Comparison of ENCODE assay signal across 19 cellular contexts in genomic region chr6:109291893-109292292, GRCh38.
A peak's percentile ranks its signal among the peaks of the same experiment; 100 is the strongest.
DNase-seq lines count a peak whose midpoint lies in the region; ATAC-seq, FAIRE-seq and TF ChIP-seq lines count a peak whose summit lies in the region.
"Had no signal": no experiment of that assay in that cellular context is flagged by ENCODE, and none has a peak within 500 bp of the region (broad histone marks: within the 10 kb centered on the region; RNA-seq: fewer than 3 reads in every experiment).

No MANE protein-coding gene starts in this region.

- H3K79me2 ChIP-seq in GM23338 (replicated peaks; ENCODE audit: insufficient read depth) = no peaks in the 10 kb centered on the region
- H3K79me2 ChIP-seq in K562 (ENCODE audit: control insufficient read depth, insufficient read depth, low read length) = no peaks in the 10 kb centered on the region

- no peaks in the 10 kb centered on the region for H3K9me2 ChIP-seq in GM23338 (ENCODE audit: insufficient read depth)

- no peak for TF ChIP-seq POLR2A in K562 (conservative IDR thresholded peaks at IDR 0.05)

- WGBS in K562 (ENCODE audit: insufficient coverage, low coverage, missing lambda C conversion rate) = 75% methylated on average over 1 of the region's 2 CpGs
- 63 to 76% (median 70%) methylated on average over 2 of the region's 2 CpGs for WGBS in psoas muscle, 3 donors

- H3K4me2 ChIP-seq in BLaER1 (peak overlapping the region; percentile 82), GM23338 (no peak overlapping the region), K562 (ENCODE audit: insufficient read depth, low read length) (no peak overlapping the region)

- no peak for TF ChIP-seq EP300 in K562 (IDR thresholded peaks at IDR 0.05; ENCODE audit: low read length)

- FAIRE-seq in K562 (lab: Jason Lieb, UNC) = no peak
- FAIRE-seq: GM12891, GM18507 had no signal

- in situ Hi-C loops in K562 (cut with MboI) = no loop called here

- no TSS peak for BruUV-seq in K562 (replicated peaks; lab: Mats Ljungman, UMichigan)

- no peak overlapping the region for H3K4me3 Mint-ChIP-seq in GM23338
- H3K4me3 Mint-ChIP-seq: CD8-positive, alpha-beta memory T cell had no signal

- H3K9me3 ChIP-seq in BLaER1 = peaks cover 13% of the 10 kb centered on the region
- no peaks in the 10 kb centered on the region for H3K9me3 ChIP-seq in K562 (replicated peaks; ENCODE audit: control insufficient read depth, insufficient read depth, low read depth, low read length)
- H3K9me3 ChIP-seq in psoas muscle = no peaks in the 10 kb centered on the region
- H3K9me3 ChIP-seq: BE2C had no signal

- ATAC-seq in GM23338 (no peak), K562 (no peak), psoas muscle (no peak), GM21619 (IDR thresholded peaks at IDR 0.05; ENCODE audit: unreplicated experiment) (no peak), HG03039 (IDR thresholded peaks at IDR 0.05; ENCODE audit: unreplicated experiment) (no peak)

- no peaks in the 10 kb centered on the region for H3K27me3 ChIP-seq in BLaER1
- no peaks in the 10 kb centered on the region for H3K27me3 ChIP-seq in GM23338 (ENCODE audit: insufficient read depth)
- H3K27me3 ChIP-seq in K562 (ENCODE audit: control insufficient read depth in 2 of 2, insufficient read depth in 2 of 2, low read length in 2 of 2) = no peaks in the 10 kb centered on the region
- H3K27me3 ChIP-seq in psoas muscle (ENCODE audit: insufficient read depth in 3 of 3, low read length in 2 of 3) = no peaks in the 10 kb centered on the region
- H3K27me3 ChIP-seq: BE2C had no signal

- H3K4me1 ChIP-seq in BLaER1 (peaks cover 57% of the 10 kb centered on the region), GM23338 (ENCODE audit: insufficient read depth) (no peaks in the 10 kb centered on the region; the same call in 1 of the 2 replicates), K562 (replicated peaks in 1 of 2; ENCODE audit: control insufficient read depth in 2 of 2, insufficient read depth in 2 of 2, low read length in 2 of 2) (peaks cover 16 to 36% of the 10 kb centered on the region in 2 experiments), psoas muscle (peaks cover 25% of the 10 kb centered on the region)

- TF ChIP-seq CTCF in GM23338 (conservative IDR thresholded peaks at IDR 0.05; ENCODE audit: low read depth in 2 of 2) (no peak), K562 (IDR thresholded peaks at IDR 0.05 in 2 of 3, conservative IDR thresholded peaks at IDR 0.05 in 1 of 3; ENCODE audit: insufficient read depth in 2 of 3, low read depth in 1 of 3, low read length in 3 of 3) (no peak), psoas muscle (IDR thresholded peaks at IDR 0.05) (no peak)

- no peaks in the 10 kb centered on the region; the same call in 2 of the 3 replicates for H3K36me3 Mint-ChIP-seq in GM23338 (ENCODE audit: low read depth)
- H3K36me3 Mint-ChIP-seq: CD8-positive, alpha-beta memory T cell had no signal

- peaks cover 32% of the 10 kb centered on the region for H3K4me1 Mint-ChIP-seq in GM23338
- H3K4me1 Mint-ChIP-seq: CD8-positive, alpha-beta memory T cell had no signal

- H3K36me3 ChIP-seq in BLaER1 (no peaks in the 10 kb centered on the region), GM23338 (ENCODE audit: insufficient read depth) (no peaks in the 10 kb centered on the region), K562 (ENCODE audit: control insufficient read depth, insufficient read depth, low read length) (no peaks in the 10 kb centered on the region), psoas muscle (ENCODE audit: insufficient read depth in 1 of 2, low read depth in 1 of 2) (no peaks in the 10 kb centered on the region)
- H3K36me3 ChIP-seq: BE2C had no signal

- H3K4me3 ChIP-seq in BLaER1 = no peak overlapping the region
- no peak overlapping the region for H3K4me3 ChIP-seq in GM23338
- no peak overlapping the region for H3K4me3 ChIP-seq in K562
- H3K4me3 ChIP-seq in psoas muscle = no peak overlapping the region
- H3K4me3 ChIP-seq: GM23248 had no signal

- no peak for DNase-seq in GM23338 (ENCODE audit: low spot score)
- DNase-seq in K562 (ENCODE audit: extremely low read depth in 1 of 4, low spot score in 3 of 4) = no peak
- no peak for DNase-seq in psoas muscle
- no peak for DNase-seq in NCI-H2196 treated with DMSO at 0.1 percent for 48 hours (lab: John Stamatoyannopoulos, UW; ENCODE audit: unreplicated experiment)
- DNase-seq: BE2C; CD8-positive, alpha-beta memory T cell; GF-D8; GM23248; KG1; NCI-H1048; NCI-H1694 treated with DMSO at 0.1 percent for 48 hours; NCI-H2107; NCI-H226; NCI-H526 treated with DMSO at 0.1 percent for 48 hours had no signal

- no peaks in the 10 kb centered on the region for H3K9me3 Mint-ChIP-seq in GM23338
- H3K9me3 Mint-ChIP-seq: CD8-positive, alpha-beta memory T cell had no signal

- H3K27ac ChIP-seq in BLaER1 (peak overlapping the region; percentile 60), GM23338 (ENCODE audit: low read depth) (no peak overlapping the region), K562 (ENCODE audit: extremely low read depth, low read depth, low read length) (no peak overlapping the region), psoas muscle (peak overlapping the region; percentile 73)
- H3K27ac ChIP-seq: GM23248 had no signal

- H4K20me1 ChIP-seq in BLaER1 (no peaks in the 10 kb centered on the region), GM23338 (replicated peaks; ENCODE audit: insufficient read depth) (no peaks in the 10 kb centered on the region), K562 (replicated peaks; ENCODE audit: control insufficient read depth, insufficient read depth, low read length) (no peaks in the 10 kb centered on the region)

- H3K9me1 ChIP-seq in K562 (ENCODE audit: control insufficient read depth, insufficient read depth, low read length) = no peaks in the 10 kb centered on the region

- peaks cover 4% of the 10 kb centered on the region for H3K27me3 Mint-ChIP-seq in GM23338 (ENCODE audit: insufficient read depth, low read depth, poor library complexity)

- CTCF ChIA-PET in K562 (lab: Yijun Ruan, JAX; ENCODE audit: low intra/inter-chr PET ratio) = no interaction called here

- intact Hi-C loops in K562 (cut with micrococcal nuclease) (no loop called here), psoas muscle (cut with DNase I) (loop anchor here (2.0 to 5.0 kb wide), 3 partner anchors 47 to 105 kb away; no protein-coding TSS in a partner anchor)

- POLR2A ChIA-PET in K562 (lab: Yijun Ruan, JAX) = interaction anchor here (0.9 kb wide), 1 partner anchor 21 kb away, joined by 3 read pairs; no protein-coding TSS in a partner anchor

- no peaks in the 10 kb centered on the region for H3F3A ChIP-seq in GM23338 (replicated peaks; ENCODE audit: low read depth)

- no peak for TF ChIP-seq RAD21 in K562 (CRISPR knock-in tag; conservative IDR thresholded peaks at IDR 0.05 in 1 of 2, IDR thresholded peaks at IDR 0.05 in 1 of 2)

- H2AFZ ChIP-seq in GM23338 (peak overlapping the region; percentile 7; the same call in 1 of the 2 replicates), K562 (ENCODE audit: low read depth, low read length) (peak overlapping the region; percentile 64; the same call in 1 of the 2 replicates)
- H2AFZ ChIP-seq: GM23248 had no signal

- no peak overlapping the region for H3K27ac Mint-ChIP-seq in GM23338
- H3K27ac Mint-ChIP-seq: CD8-positive, alpha-beta memory T cell had no signal

- H3K9ac ChIP-seq in BLaER1 (no peak overlapping the region), K562 (ENCODE audit: insufficient read depth in 1 of 2, low read depth in 2 of 2, low read length in 2 of 2) (no peak overlapping the region)
- H3K9ac ChIP-seq: GM23248 had no signal

TF ChIP-seq in GM23338, 12 proteins besides CTCF, POLR2A, EP300 and RAD21:
- TF ChIP-seq ZNF331 (CRISPR knock-in tag; IDR thresholded peaks at IDR 0.05; ENCODE audit: low read depth) = no peak
TF ChIP-seq in GM23338: peak in this region for 0.

TF ChIP-seq in K562, 482 proteins besides CTCF, POLR2A, EP300 and RAD21:
- TF ChIP-seq JUN (IDR thresholded peaks at IDR 0.05; ENCODE audit: borderline replicate concordance, low read depth, low read length) (no peak), JUN (CRISPR knock-in tag; IDR thresholded peaks at IDR 0.05; ENCODE audit: borderline replicate concordance) (no peak), ETV5 (CRISPR knock-in tag; IDR thresholded peaks at IDR 0.05; ENCODE audit: low read depth) (0 out of 2 replicates have a peak, but pooled peaks have one; percentile 35)

Comparison
In these comparisons a context has a peak if more than half of its experiments do, and no peak if none do; other contexts are left out.
1. H3K27ac ChIP-seq: peak in BLaER1 (single experiment) and psoas muscle (single experiment); none in GM23338 (single experiment) and K562 (single experiment).